1 cellular context compared by ENCODE assay signal in genomic region chr11:66429983-66430602, GRCh38.
TF ChIP-seq lines count a peak whose summit lies in the region.

No MANE protein-coding gene starts in this region.

TF ChIP-seq in K562, 482 proteins besides CTCF, POLR2A, EP300 and RAD21 (continues in another document):
- no peak for TF ChIP-seq GABPB1 (CRISPR knock-in tag; IDR thresholded peaks at IDR 0.05)
- TF ChIP-seq ZC3H8 (IDR thresholded peaks at IDR 0.05) = no peak
- TF ChIP-seq SUPT5H (IDR thresholded peaks at IDR 0.05) = no peak
- TF ChIP-seq ZNF212 (CRISPR knock-in tag; IDR thresholded peaks at IDR 0.05) = no peak
- TF ChIP-seq ZNF655 (CRISPR knock-in tag; IDR thresholded peaks at IDR 0.05) = no peak
- peak; percentile 11; the same call in 1 of the 2 replicates for TF ChIP-seq CHD2 (IDR thresholded peaks at IDR 0.05; ENCODE audit: low read depth, low read length)
- TF ChIP-seq CBFA2T3 (IDR thresholded peaks at IDR 0.05) = no peak
- TF ChIP-seq MTF1 (CRISPR knock-in tag; IDR thresholded peaks at IDR 0.05; ENCODE audit: borderline replicate concordance) = no peak
- TF ChIP-seq ZNF274 (IDR thresholded peaks at IDR 0.05; ENCODE audit: borderline replicate concordance, low read depth, low read length) = no peak
- no peak for TF ChIP-seq YY1 (IDR thresholded peaks at IDR 0.05; ENCODE audit: borderline replicate concordance in 1 of 3, control insufficient read depth in 1 of 3, extremely low read depth in 1 of 3, insufficient read depth in 3 of 3, insufficient read length in 1 of 3, insufficient replicate concordance in 2 of 3, low read depth in 1 of 3, low read length in 2 of 3)
- TF ChIP-seq ZNF12 (CRISPR knock-in tag; IDR thresholded peaks at IDR 0.05) = no peak
- no peak for TF ChIP-seq CBX1 (IDR thresholded peaks at IDR 0.05; ENCODE audit: low read depth)
- TF ChIP-seq, protein P1, sequence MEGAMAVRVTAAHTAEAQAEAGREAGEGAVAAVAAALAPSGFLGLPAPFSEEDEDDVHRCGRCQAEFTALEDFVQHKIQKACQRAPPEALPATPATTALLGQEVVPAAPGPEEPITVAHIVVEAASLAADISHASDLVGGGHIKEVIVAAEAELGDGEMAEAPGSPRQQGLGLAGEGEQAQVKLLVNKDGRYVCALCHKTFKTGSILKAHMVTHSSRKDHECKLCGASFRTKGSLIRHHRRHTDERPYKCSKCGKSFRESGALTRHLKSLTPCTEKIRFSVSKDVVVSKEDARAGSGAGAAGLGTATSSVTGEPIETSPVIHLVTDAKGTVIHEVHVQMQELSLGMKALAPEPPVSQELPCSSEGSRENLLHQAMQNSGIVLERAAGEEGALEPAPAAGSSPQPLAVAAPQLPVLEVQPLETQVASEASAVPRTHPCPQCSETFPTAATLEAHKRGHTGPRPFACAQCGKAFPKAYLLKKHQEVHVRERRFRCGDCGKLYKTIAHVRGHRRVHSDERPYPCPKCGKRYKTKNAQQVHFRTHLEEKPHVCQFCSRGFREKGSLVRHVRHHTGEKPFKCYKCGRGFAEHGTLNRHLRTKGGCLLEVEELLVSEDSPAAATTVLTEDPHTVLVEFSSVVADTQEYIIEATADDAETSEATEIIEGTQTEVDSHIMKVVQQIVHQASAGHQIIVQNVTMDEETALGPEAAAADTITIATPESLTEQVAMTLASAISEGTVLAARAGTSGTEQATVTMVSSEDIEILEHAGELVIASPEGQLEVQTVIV (CRISPR knock-in tag; IDR thresholded peaks at IDR 0.05; ENCODE audit: borderline replicate concordance) = no peak
- TF ChIP-seq, protein P2, sequence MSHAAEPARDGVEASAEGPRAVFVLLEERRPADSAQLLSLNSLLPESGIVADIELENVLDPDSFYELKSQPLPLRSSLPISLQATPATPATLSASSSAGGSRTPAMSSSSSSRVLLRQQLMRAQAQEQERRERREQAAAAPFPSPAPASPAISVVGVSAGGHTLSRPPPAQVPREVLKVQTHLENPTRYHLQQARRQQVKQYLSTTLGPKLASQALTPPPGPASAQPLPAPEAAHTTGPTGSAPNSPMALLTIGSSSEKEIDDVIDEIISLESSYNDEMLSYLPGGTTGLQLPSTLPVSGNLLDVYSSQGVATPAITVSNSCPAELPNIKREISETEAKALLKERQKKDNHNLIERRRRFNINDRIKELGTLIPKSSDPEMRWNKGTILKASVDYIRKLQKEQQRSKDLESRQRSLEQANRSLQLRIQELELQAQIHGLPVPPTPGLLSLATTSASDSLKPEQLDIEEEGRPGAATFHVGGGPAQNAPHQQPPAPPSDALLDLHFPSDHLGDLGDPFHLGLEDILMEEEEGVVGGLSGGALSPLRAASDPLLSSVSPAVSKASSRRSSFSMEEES (CRISPR knock-in tag; IDR thresholded peaks at IDR 0.05) = no peak
- 0 out of 2 replicates have a peak, but pooled peaks have one; percentile 57 for TF ChIP-seq XRCC5 (IDR thresholded peaks at IDR 0.05; ENCODE audit: low read depth, low read length)
- peak; percentile 85 for TF ChIP-seq SMC3 (conservative IDR thresholded peaks at IDR 0.05; ENCODE audit: insufficient read depth, low read depth, low read length)
- TF ChIP-seq, protein P3, sequence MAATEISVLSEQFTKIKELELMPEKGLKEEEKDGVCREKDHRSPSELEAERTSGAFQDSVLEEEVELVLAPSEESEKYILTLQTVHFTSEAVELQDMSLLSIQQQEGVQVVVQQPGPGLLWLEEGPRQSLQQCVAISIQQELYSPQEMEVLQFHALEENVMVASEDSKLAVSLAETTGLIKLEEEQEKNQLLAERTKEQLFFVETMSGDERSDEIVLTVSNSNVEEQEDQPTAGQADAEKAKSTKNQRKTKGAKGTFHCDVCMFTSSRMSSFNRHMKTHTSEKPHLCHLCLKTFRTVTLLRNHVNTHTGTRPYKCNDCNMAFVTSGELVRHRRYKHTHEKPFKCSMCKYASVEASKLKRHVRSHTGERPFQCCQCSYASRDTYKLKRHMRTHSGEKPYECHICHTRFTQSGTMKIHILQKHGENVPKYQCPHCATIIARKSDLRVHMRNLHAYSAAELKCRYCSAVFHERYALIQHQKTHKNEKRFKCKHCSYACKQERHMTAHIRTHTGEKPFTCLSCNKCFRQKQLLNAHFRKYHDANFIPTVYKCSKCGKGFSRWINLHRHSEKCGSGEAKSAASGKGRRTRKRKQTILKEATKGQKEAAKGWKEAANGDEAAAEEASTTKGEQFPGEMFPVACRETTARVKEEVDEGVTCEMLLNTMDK (IDR thresholded peaks at IDR 0.05; ENCODE audit: borderline replicate concordance, insufficient read depth, low read depth, low read length, poor library complexity, severe bottlenecking) = peak; percentile 48
- TF ChIP-seq, protein P4, sequence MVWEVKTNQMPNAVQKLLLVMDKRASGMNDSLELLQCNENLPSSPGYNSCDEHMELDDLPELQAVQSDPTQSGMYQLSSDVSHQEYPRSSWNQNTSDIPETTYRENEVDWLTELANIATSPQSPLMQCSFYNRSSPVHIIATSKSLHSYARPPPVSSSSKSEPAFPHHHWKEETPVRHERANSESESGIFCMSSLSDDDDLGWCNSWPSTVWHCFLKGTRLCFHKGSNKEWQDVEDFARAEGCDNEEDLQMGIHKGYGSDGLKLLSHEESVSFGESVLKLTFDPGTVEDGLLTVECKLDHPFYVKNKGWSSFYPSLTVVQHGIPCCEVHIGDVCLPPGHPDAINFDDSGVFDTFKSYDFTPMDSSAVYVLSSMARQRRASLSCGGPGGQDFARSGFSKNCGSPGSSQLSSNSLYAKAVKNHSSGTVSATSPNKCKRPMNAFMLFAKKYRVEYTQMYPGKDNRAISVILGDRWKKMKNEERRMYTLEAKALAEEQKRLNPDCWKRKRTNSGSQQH (CRISPR knock-in tag; IDR thresholded peaks at IDR 0.05) = no peak
- no peak for TF ChIP-seq ZNF277 (CRISPR knock-in tag; IDR thresholded peaks at IDR 0.05; ENCODE audit: borderline replicate concordance)
- 0 out of 2 replicates have a peak, but pooled peaks have one; percentile 26 for TF ChIP-seq MAX (CRISPR knock-in tag; IDR thresholded peaks at IDR 0.05)
- TF ChIP-seq TRIM24 (IDR thresholded peaks at IDR 0.05) = no peak
- no peak for TF ChIP-seq UBTF (IDR thresholded peaks at IDR 0.05; ENCODE audit: borderline replicate concordance in 1 of 2, low read depth in 2 of 2, low read length in 2 of 2)
- TF ChIP-seq MYNN (IDR thresholded peaks at IDR 0.05) = no peak
- no peak for TF ChIP-seq MYNN (CRISPR knock-in tag; IDR thresholded peaks at IDR 0.05)
- TF ChIP-seq NBN (IDR thresholded peaks at IDR 0.05; ENCODE audit: low read depth) = no peak
- TF ChIP-seq GATAD2B (IDR thresholded peaks at IDR 0.05; ENCODE audit: borderline replicate concordance) = no peak
- peak; percentile 65; the same call in 1 of the 2 replicates for TF ChIP-seq MYC (IDR thresholded peaks at IDR 0.05; ENCODE audit: low read depth, low read length)
- TF ChIP-seq MYC (CRISPR knock-in tag; IDR thresholded peaks at IDR 0.05; ENCODE audit: borderline replicate concordance, low read depth) = no peak
- TF ChIP-seq, protein P5, sequence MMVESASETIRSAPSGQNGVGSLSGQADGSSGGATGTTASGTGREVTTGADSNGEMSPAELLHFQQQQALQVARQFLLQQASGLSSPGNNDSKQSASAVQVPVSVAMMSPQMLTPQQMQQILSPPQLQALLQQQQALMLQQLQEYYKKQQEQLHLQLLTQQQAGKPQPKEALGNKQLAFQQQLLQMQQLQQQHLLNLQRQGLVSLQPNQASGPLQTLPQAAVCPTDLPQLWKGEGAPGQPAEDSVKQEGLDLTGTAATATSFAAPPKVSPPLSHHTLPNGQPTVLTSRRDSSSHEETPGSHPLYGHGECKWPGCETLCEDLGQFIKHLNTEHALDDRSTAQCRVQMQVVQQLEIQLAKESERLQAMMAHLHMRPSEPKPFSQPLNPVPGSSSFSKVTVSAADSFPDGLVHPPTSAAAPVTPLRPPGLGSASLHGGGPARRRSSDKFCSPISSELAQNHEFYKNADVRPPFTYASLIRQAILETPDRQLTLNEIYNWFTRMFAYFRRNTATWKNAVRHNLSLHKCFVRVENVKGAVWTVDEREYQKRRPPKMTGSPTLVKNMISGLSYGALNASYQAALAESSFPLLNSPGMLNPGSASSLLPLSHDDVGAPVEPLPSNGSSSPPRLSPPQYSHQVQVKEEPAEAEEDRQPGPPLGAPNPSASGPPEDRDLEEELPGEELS (CRISPR knock-in tag; IDR thresholded peaks at IDR 0.05; ENCODE audit: borderline replicate concordance) = no peak
- no peak for TF ChIP-seq RBM39 (optimal IDR thresholded peaks at IDR 0.05; ENCODE audit: low read depth, low read length)
- TF ChIP-seq, protein P6, sequence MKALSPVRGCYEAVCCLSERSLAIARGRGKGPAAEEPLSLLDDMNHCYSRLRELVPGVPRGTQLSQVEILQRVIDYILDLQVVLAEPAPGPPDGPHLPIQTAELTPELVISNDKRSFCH (CRISPR knock-in tag; IDR thresholded peaks at IDR 0.05) = no peak
- TF ChIP-seq, protein P6 (tag; IDR thresholded peaks at IDR 0.05) = no peak
- TF ChIP-seq RAD51 (IDR thresholded peaks at IDR 0.05; ENCODE audit: borderline replicate concordance, low read depth) = no peak
- TF ChIP-seq ZNF3 (CRISPR knock-in tag; IDR thresholded peaks at IDR 0.05) = no peak
- TF ChIP-seq CGGBP1 (CRISPR knock-in tag; IDR thresholded peaks at IDR 0.05) = no peak
- no peak for TF ChIP-seq ARNT (IDR thresholded peaks at IDR 0.05)
- TF ChIP-seq U2AF1 (optimal IDR thresholded peaks at IDR 0.05; ENCODE audit: low read depth, low read length) = no peak
- TF ChIP-seq HNRNPH1 (optimal IDR thresholded peaks at IDR 0.05; ENCODE audit: low read depth, low read length) = no peak
- TF ChIP-seq ZNF561 (CRISPR knock-in tag; conservative IDR thresholded peaks at IDR 0.05) = no peak
- TF ChIP-seq ZNF79 (CRISPR knock-in tag; IDR thresholded peaks at IDR 0.05; ENCODE audit: low read depth) = no peak
- TF ChIP-seq MED1 (CRISPR knock-in tag; IDR thresholded peaks at IDR 0.05; ENCODE audit: borderline replicate concordance) = no peak
- no peak for TF ChIP-seq HIVEP1 (CRISPR knock-in tag; IDR thresholded peaks at IDR 0.05)
- no peak for TF ChIP-seq E2F6 (IDR thresholded peaks at IDR 0.05; ENCODE audit: borderline replicate concordance in 1 of 2, extremely low read depth in 1 of 2, insufficient read depth in 1 of 2, insufficient read length in 1 of 2, low read depth in 1 of 2, low read length in 1 of 2, poor library complexity in 1 of 2, severe bottlenecking in 1 of 2)
- TF ChIP-seq TCF7 (IDR thresholded peaks at IDR 0.05; ENCODE audit: borderline replicate concordance) = no peak
- TF ChIP-seq NFE2 (IDR thresholded peaks at IDR 0.05; ENCODE audit: low read depth) = no peak
- no peak for TF ChIP-seq ZNF696 (CRISPR knock-in tag; conservative IDR thresholded peaks at IDR 0.05)
- no peak for TF ChIP-seq ZNF282 (CRISPR knock-in tag; IDR thresholded peaks at IDR 0.05)
